ENCODE assay signal across 18 cellular contexts in genomic region chr4:122715221-122715620, GRCh38.
"Had no signal": no experiment of that assay in that cellular context is flagged by ENCODE, and none has a peak within 500 bp of the region (broad histone marks: within the 10 kb centered on the region; RNA-seq: fewer than 3 reads in every experiment).

No MANE protein-coding gene starts in this region.

- H3K9me3 ChIP-seq: body of pancreas, gastroesophageal sphincter, left ventricle myocardium inferior, SJCRH30, testis, upper lobe of right lung had no signal

- H3K36me3 ChIP-seq: gastroesophageal sphincter, left ventricle myocardium inferior, SJCRH30, upper lobe of right lung had no signal

- DNase-seq: activated B cell treated with CpG ODN at 0.5 μM for 24 hours; activated CD8-positive, alpha-beta memory T cell treated with anti-CD3 and anti-CD28 coated beads, Interleukin-2, amount 50 U/mL, for 48 hours; activated CD8-positive, alpha-beta T cell treated with anti-CD3 and anti-CD28 coated beads for 36 hours; activated effector memory CD4-positive, alpha-beta T cell treated with anti-CD3 and anti-CD28 coated beads, Interleukin-2, amount 50 U/mL, for 16 hours; amniotic stem cell; body of pancreas; cortex of kidney; effector CD8-positive, alpha-beta T cell; kidney; left ventricle myocardium inferior; mesenchymal stem cell; SJCRH30; stimulated activated CD4-positive, alpha-beta T cell treated with anti-CD3 and anti-CD28 coated beads, Interleukin-4, amount 100 ng/mL, for 24 hours; testis; upper lobe of right lung had no signal

- H3K27ac Mint-ChIP-seq: activated B cell treated with CpG ODN at 0.5 μM for 24 hours; activated CD8-positive, alpha-beta T cell treated with anti-CD3 and anti-CD28 coated beads for 36 hours; stimulated activated naive CD8-positive, alpha-beta T cell treated with anti-CD3 and anti-CD28 coated beads, Interleukin-15, Interleukin-2, amounts not matched to agents 100 ng/mL and 50 ng/mL, for 24 hours had no signal

- H3K27me3 ChIP-seq: gastroesophageal sphincter, SJCRH30, testis, upper lobe of right lung had no signal

- H3K4me3 Mint-ChIP-seq: activated B cell treated with CpG ODN at 0.5 μM for 24 hours; activated CD8-positive, alpha-beta T cell treated with anti-CD3 and anti-CD28 coated beads for 36 hours; central memory CD8-positive, alpha-beta T cell; stimulated activated naive CD8-positive, alpha-beta T cell treated with anti-CD3 and anti-CD28 coated beads, Interleukin-15, Interleukin-2, amounts not matched to agents 100 ng/mL and 50 ng/mL, for 24 hours had no signal

- H3K4me1 ChIP-seq: body of pancreas, gastroesophageal sphincter, testis, upper lobe of right lung had no signal

- FAIRE-seq: kidney had no signal

- H3K4me1 Mint-ChIP-seq: activated B cell treated with CpG ODN at 0.5 μM for 24 hours had no signal

- ATAC-seq: activated CD8-positive, alpha-beta T cell treated with anti-CD3 and anti-CD28 coated beads for 36 hours; body of pancreas; gastroesophageal sphincter; upper lobe of right lung had no signal

- H3K27ac ChIP-seq: body of pancreas, gastroesophageal sphincter, left ventricle myocardium inferior, SJCRH30, testis, upper lobe of right lung had no signal

- H3K4me3 ChIP-seq: body of pancreas, gastroesophageal sphincter, left ventricle myocardium inferior, SJCRH30, testis, upper lobe of right lung had no signal

- H3K9me3 Mint-ChIP-seq: activated B cell treated with CpG ODN at 0.5 μM for 24 hours; activated CD8-positive, alpha-beta T cell treated with anti-CD3 and anti-CD28 coated beads for 36 hours; central memory CD8-positive, alpha-beta T cell; stimulated activated naive CD8-positive, alpha-beta T cell treated with anti-CD3 and anti-CD28 coated beads, Interleukin-15, Interleukin-2, amounts not matched to agents 100 ng/mL and 50 ng/mL, for 24 hours had no signal
